Comparison of ENCODE assay signal across 24 cellular contexts in genomic region chr3:140188285-140188684, GRCh38.
A peak's percentile ranks its signal among the peaks of the same experiment; 100 is the strongest.
DNase-seq lines count a peak whose midpoint lies in the region; ATAC-seq and TF ChIP-seq lines count a peak whose summit lies in the region.
"Had no signal": no experiment of that assay in that cellular context is flagged by ENCODE, and none has a peak within 500 bp of the region (broad histone marks: within the 10 kb centered on the region; RNA-seq: fewer than 3 reads in every experiment).

No MANE protein-coding gene starts in this region.

- H3K4me3 Mint-ChIP-seq in H9: no peak overlapping the region
- H3K4me3 Mint-ChIP-seq in activated naive CD8-positive, alpha-beta T cell treated with anti-CD3 and anti-CD28 coated beads for 36 hours: no peak overlapping the region
- H3K4me3 Mint-ChIP-seq: activated CD4-positive, alpha-beta T cell treated with anti-CD3 and anti-CD28 coated beads for 36 hours; activated T-cell treated with anti-CD3 and anti-CD28 coated beads, Interleukin-2, amount 50 U/mL, for 4 hours; GM23338; immature natural killer cell; stimulated activated naive B cell treated with anti-CD40 and anti-IgM and Interleukin-4, amounts not matched to agents 10 μg/mL and 1 μg/mL and 100 μg/mL, for 72 hours; T-helper 17 cell had no signal

- no peak overlapping the region for H2BK20ac ChIP-seq in H9 (ENCODE audit: low read depth, low read length, poor library complexity, severe bottlenecking)

- H3K27me3 ChIP-seq in H9 (ENCODE audit: insufficient read depth, low read length) (no peaks in the 10 kb centered on the region), right cardiac atrium (ENCODE audit: control insufficient read depth, insufficient read depth) (no peaks in the 10 kb centered on the region)
- H3K27me3 ChIP-seq: gastrocnemius medialis, sigmoid colon, upper lobe of right lung had no signal

- no peak overlapping the region for H4K8ac ChIP-seq in H9 (replicated peaks; ENCODE audit: insufficient read length, low read depth, low read length)

- H3K27ac Mint-ChIP-seq in H9: no peak overlapping the region
- H3K27ac Mint-ChIP-seq in activated naive CD8-positive, alpha-beta T cell treated with anti-CD3 and anti-CD28 coated beads for 36 hours: no peak overlapping the region
- H3K27ac Mint-ChIP-seq: activated CD4-positive, alpha-beta T cell treated with anti-CD3 and anti-CD28 coated beads for 36 hours; GM23338; immature natural killer cell; stimulated activated naive B cell treated with anti-CD40 and anti-IgM and Interleukin-4, amounts not matched to agents 10 μg/mL and 1 μg/mL and 100 μg/mL, for 72 hours; T-helper 17 cell had no signal

- no peak overlapping the region for H2AK5ac ChIP-seq in H9 (ENCODE audit: insufficient read length, low read length)

- no peak overlapping the region for H2AFZ ChIP-seq in H9 (ENCODE audit: low read length)
- H2AFZ ChIP-seq: GM23338 had no signal

- H4K5ac ChIP-seq in H9 (ENCODE audit: insufficient read length, low read depth, low read length): no peak overlapping the region

- intact Hi-C loops in right cardiac atrium (cut with DNase I): no loop called here

- no peak overlapping the region for H2BK120ac ChIP-seq in H9 (ENCODE audit: low read depth, low read length, poor library complexity, severe bottlenecking)

- H4K20me1 ChIP-seq in H9 (ENCODE audit: control insufficient read depth, insufficient read depth, insufficient read length): no peaks in the 10 kb centered on the region

- WGBS in H9 (ENCODE audit: extremely low coverage, insufficient read length, low lambda C conversion rate): no CpG with 5 or more reads among the region's 2 CpGs
- WGBS in right cardiac atrium: 51% methylated on average over 2 of the region's 2 CpGs

- H3K23ac ChIP-seq in H9 (ENCODE audit: insufficient read length, low read depth, low read length): no peak overlapping the region

- peaks cover under 1 to 10% (median 3%) of the 10 kb centered on the region in 3 experiments; a peak in 6 of 7 replicates for H3K36me3 Mint-ChIP-seq in H9 (ENCODE audit: insufficient read depth in 1 of 3, low read depth in 3 of 3)
- H3K36me3 Mint-ChIP-seq in activated naive CD8-positive, alpha-beta T cell treated with anti-CD3 and anti-CD28 coated beads for 36 hours: no peaks in the 10 kb centered on the region
- H3K36me3 Mint-ChIP-seq: immature natural killer cell; stimulated activated naive B cell treated with anti-CD40 and anti-IgM and Interleukin-4, amounts not matched to agents 10 μg/mL and 1 μg/mL and 100 μg/mL, for 72 hours had no signal

- no peak overlapping the region for H2BK5ac ChIP-seq in H9 (ENCODE audit: insufficient read length, low read length)

- H3K27ac ChIP-seq in H9 (ENCODE audit: insufficient read length, low read depth, low read length): no peak overlapping the region
- H3K27ac ChIP-seq in right cardiac atrium (ENCODE audit: low read length): peak overlapping the region; percentile 24
- H3K27ac ChIP-seq: gastrocnemius medialis, sigmoid colon, upper lobe of right lung had no signal

- no peaks in the 10 kb centered on the region for H3K23me2 ChIP-seq in H9 (ENCODE audit: insufficient read length, low read depth, low read length, poor library complexity, severe bottlenecking)

- no peak overlapping the region for H2BK12ac ChIP-seq in H9 (ENCODE audit: insufficient read length, low read depth, low read length)

- no peaks in the 10 kb centered on the region for H3K4me1 ChIP-seq in H9 (ENCODE audit: insufficient read depth, low read length)
- H3K4me1 ChIP-seq in right cardiac atrium (ENCODE audit: control insufficient read depth, insufficient read depth, low read length): peaks cover 10% of the 10 kb centered on the region

- no peaks in the 10 kb centered on the region; the same call in 1 of the 2 replicates for H3K27me3 Mint-ChIP-seq in H9 (ENCODE audit: low read depth)
- peaks cover 6% of the 10 kb centered on the region for H3K27me3 Mint-ChIP-seq in activated naive CD8-positive, alpha-beta T cell treated with anti-CD3 and anti-CD28 coated beads for 36 hours
- H3K27me3 Mint-ChIP-seq: T-helper 17 cell had no signal

- no peak overlapping the region for H3K56ac ChIP-seq in H9 (ENCODE audit: insufficient read length, low read depth, low read length)

- H3K4me2 ChIP-seq in H9 (ENCODE audit: insufficient read depth, insufficient read length, low read length): no peak overlapping the region
- H3K4me2 ChIP-seq: GM23338 had no signal

- H2BK15ac ChIP-seq in H9 (ENCODE audit: low read depth, low read length): no peak overlapping the region

- no peak overlapping the region for H3K9ac ChIP-seq in H9 (ENCODE audit: extremely low read depth, insufficient read length, low read length)

- no peaks in the 10 kb centered on the region for H3K79me2 ChIP-seq in H9 (ENCODE audit: insufficient read depth, low read length)

- ATAC-seq in right cardiac atrium: no peak
- ATAC-seq: activated CD4-positive, alpha-beta T cell treated with anti-CD3 and anti-CD28 coated beads for 36 hours; activated T-cell treated with anti-CD3 and anti-CD28 coated beads, Interleukin-2, amount 50 U/mL, for 4 hours; gastrocnemius medialis; GM23338; HepG2; stimulated activated naive B cell treated with anti-CD40 and anti-IgM and Interleukin-4, amounts not matched to agents 10 μg/mL and 1 μg/mL and 100 μg/mL, for 72 hours; T-helper 17 cell had no signal

- no peak overlapping the region for H4K91ac ChIP-seq in H9 (ENCODE audit: insufficient read length, low read depth, low read length)

- no peak overlapping the region for H3K4me3 ChIP-seq in right cardiac atrium (ENCODE audit: low read length)
- H3K4me3 ChIP-seq: gastrocnemius medialis, GM23338, sigmoid colon, upper lobe of right lung had no signal

- no peak overlapping the region for H3T11ph ChIP-seq in H9 (ENCODE audit: low read length)

- H3K9me3 Mint-ChIP-seq in H9: peaks cover 6 to 9% of the 10 kb centered on the region in 2 experiments
- H3K9me3 Mint-ChIP-seq in activated naive CD8-positive, alpha-beta T cell treated with anti-CD3 and anti-CD28 coated beads for 36 hours: peaks cover 8% of the 10 kb centered on the region

- TF ChIP-seq CTCF in H9 (conservative IDR thresholded peaks at IDR 0.05): no peak

- no peaks in the 10 kb centered on the region for H3K79me1 ChIP-seq in H9 (ENCODE audit: insufficient read depth, low read depth, low read length, poor library complexity, severe bottlenecking)

- no peak overlapping the region for H3K18ac ChIP-seq in H9 (ENCODE audit: insufficient read length, low read depth, low read length)

- H3K4ac ChIP-seq in H9 (ENCODE audit: low read depth, low read length): no peak overlapping the region

- H3K9me3 ChIP-seq in H9 (ENCODE audit: control insufficient read depth, low read depth, low read length): no peaks in the 10 kb centered on the region
- H3K9me3 ChIP-seq in right cardiac atrium (ENCODE audit: control insufficient read depth, low read length): no peaks in the 10 kb centered on the region
- H3K9me3 ChIP-seq: gastrocnemius medialis, sigmoid colon, upper lobe of right lung had no signal

- DNase-seq in H9 (no peak), NCI-H1694 (lab: John Stamatoyannopoulos, UW) (peak; percentile 65), NCI-H82 treated with DMSO at 0.1 percent for 48 hours (lab: John Stamatoyannopoulos, UW; ENCODE audit: unreplicated experiment) (peak; percentile 58), right cardiac atrium (peak in 1 of 3 donors; percentile 50), NK-92 (lab: John Stamatoyannopoulos, UW; ENCODE audit: unreplicated experiment) (no peak), cerebellar cortex (ENCODE audit: low spot score) (no peak)
- no peak for DNase-seq in activated naive CD8-positive, alpha-beta T cell treated with anti-CD3 and anti-CD28 coated beads for 36 hours
- DNase-seq: activated CD4-positive, alpha-beta T cell treated with anti-CD3 and anti-CD28 coated beads for 36 hours; activated gamma-delta T cell treated with Interleukin-2 at 50 U/mL for 16 hours; activated T-cell treated with anti-CD3 and anti-CD28 coated beads, Interleukin-2, amount 50 U/mL, for 4 hours; C1 segment of cervical spinal cord; cerebellar nuclear complex; hippocampal formation; immature natural killer cell; Karpas-422; NCI-H510A; sigmoid colon; stimulated activated CD4-positive, alpha-beta T cell treated with anti-CD3 and anti-CD28 coated beads, Interleukin-15, amount 100 ng/mL, for 24 hours; stimulated activated naive B cell treated with anti-CD40 and anti-IgM and Interleukin-4, amounts not matched to agents 10 μg/mL and 1 μg/mL and 100 μg/mL, for 72 hours; T-helper 17 cell; upper lobe of right lung had no signal

- H3K14ac ChIP-seq in H9 (ENCODE audit: insufficient read depth, low read length): peak overlapping the region; percentile 66; the same call in 1 of the 2 replicates

- no peaks in the 10 kb centered on the region for H3K4me1 Mint-ChIP-seq in H9
- no peaks in the 10 kb centered on the region for H3K4me1 Mint-ChIP-seq in activated naive CD8-positive, alpha-beta T cell treated with anti-CD3 and anti-CD28 coated beads for 36 hours
- H3K4me1 Mint-ChIP-seq: activated CD4-positive, alpha-beta T cell treated with anti-CD3 and anti-CD28 coated beads for 36 hours; GM23338; immature natural killer cell; stimulated activated naive B cell treated with anti-CD40 and anti-IgM and Interleukin-4, amounts not matched to agents 10 μg/mL and 1 μg/mL and 100 μg/mL, for 72 hours; T-helper 17 cell had no signal

Comparison
In these comparisons a context has a peak if more than half of its experiments do, and no peak if none do; other contexts are left out.
1. DNase-seq: peak in NCI-H1694 (single experiment) and NCI-H82 treated with DMSO at 0.1 percent for 48 hours (single experiment); none in H9 (single experiment), NK-92 (single experiment), cerebellar cortex (single experiment) and activated naive CD8-positive, alpha-beta T cell treated with anti-CD3 and anti-CD28 coated beads for 36 hours (single experiment).